30 cellular contexts compared by ENCODE assay signal in the genomic region with DNA sequence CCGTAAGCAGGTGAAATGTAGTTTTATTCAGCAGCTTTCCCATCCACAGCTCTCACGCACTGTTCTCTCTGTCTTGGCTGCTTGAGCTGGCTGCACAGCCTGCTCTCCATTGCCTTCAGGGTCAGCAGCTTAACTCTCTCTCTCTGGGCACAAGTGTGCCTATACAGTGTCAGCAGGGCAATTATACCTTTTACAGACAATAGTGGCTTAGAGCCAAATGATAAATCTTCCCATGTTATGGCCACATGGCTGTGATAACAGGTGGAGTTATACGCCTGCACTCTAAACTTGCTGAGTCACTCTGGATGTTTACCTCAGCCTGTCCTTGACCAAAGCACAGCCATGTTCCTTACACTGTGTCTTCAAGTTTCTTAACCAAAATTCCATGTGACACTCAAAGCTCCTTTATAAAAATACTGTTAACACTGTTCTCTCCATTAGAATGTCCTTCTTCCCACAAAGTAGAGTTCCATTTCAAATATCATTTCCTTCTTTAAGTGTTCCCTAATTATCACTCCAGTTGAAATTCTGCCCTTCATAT. TPM values are rescaled to one million over a fixed set of nuclear protein-coding genes. Genes with fewer than 3 reads are reported as not detected.
"Had no signal": no experiment of that assay in that cellular context is flagged by ENCODE, and none has a peak within 500 bp of the region (broad histone marks: within the 10 kb centered on the region; RNA-seq: fewer than 3 reads in every experiment).

No MANE protein-coding gene starts in this region.

- DNase-seq: activated CD4-positive, alpha-beta memory T cell treated with anti-CD3 and anti-CD28 coated beads for 36 hours; activated CD4-positive, alpha-beta T cell treated with anti-CD3 and anti-CD28 coated beads, Interleukin-2, amount 10 ng/mL, durations not matched to agents 24 days and 14 days; activated CD4-positive, CD25-positive, alpha-beta regulatory T cell treated with anti-CD3 and anti-CD28 coated beads, Interleukin-2, amount 50 U/mL, for 72 hours; activated CD8-positive, alpha-beta memory T cell treated with anti-CD3 and anti-CD28 coated beads, Interleukin-2, amount 50 U/mL, for 4 hours; activated effector memory CD4-positive, alpha-beta T cell treated with anti-CD3 and anti-CD28 coated beads, Interleukin-2, amount 50 U/mL, for 16 hours; activated naive CD4-positive, alpha-beta T cell treated with anti-CD3 and anti-CD28 coated beads for 36 hours; activated naive CD8-positive, alpha-beta T cell treated with anti-CD3 and anti-CD28 coated beads for 36 hours; activated T-cell treated with anti-CD3 and anti-CD28 coated beads, Interleukin-2, amount 50 U/mL, for 1 hour; adrenal gland; central memory CD4-positive, alpha-beta T cell; esophagus squamous epithelium; foreskin melanocyte; heart right ventricle; kidney glomerular epithelial cell; left ventricle myocardium inferior; ovary; stimulated activated CD4-positive, alpha-beta T cell treated with anti-CD3 and anti-CD28 coated beads, Interleukin-4, amount 100 ng/mL, for 24 hours; T-helper 2 cell; trophoblast cell had no signal

- ATAC-seq: heart right ventricle; sciatic nerve; stimulated activated effector memory CD8-positive, alpha-beta T cell treated with anti-CD3 and anti-CD28 coated beads, Interleukin-12 subunit alpha, Interleukin-12 subunit beta, amount 100 ng/mL, for 72 hours had no signal

- H3K9me3 ChIP-seq: adrenal gland, breast epithelium, esophagus squamous epithelium, heart right ventricle, left ventricle myocardium inferior, neutrophil, ovary, thoracic aorta had no signal

- H3K4me1 ChIP-seq: adrenal gland, breast epithelium, esophagus squamous epithelium, heart right ventricle had no signal

- H3K27me3 ChIP-seq: adrenal gland, breast epithelium, esophagus squamous epithelium, heart right ventricle, neutrophil, ovary had no signal

- H3K36me3 ChIP-seq: adrenal gland, breast epithelium, esophagus squamous epithelium, heart right ventricle, left ventricle myocardium inferior, neutrophil, ovary, thoracic aorta had no signal

- H3K27ac ChIP-seq: adrenal gland, breast epithelium, epithelial cell of prostate, esophagus squamous epithelium, heart right ventricle, left ventricle myocardium inferior, neutrophil, ovary, skin epidermis, thoracic aorta had no signal

- H3K4me3 ChIP-seq: adrenal gland, breast epithelium, esophagus squamous epithelium, heart right ventricle, left ventricle myocardium inferior, lung, ovary, skin epidermis, thoracic aorta had no signal

RNA-seq across cellular contexts. Expression of gene RNF133, which starts 6.1 kb away (rescaled TPM):
- total RNA-seq: activated CD4-positive, alpha-beta memory T cell treated with anti-CD3 and anti-CD28 coated beads for 36 hours; activated CD4-positive, alpha-beta T cell treated with anti-CD3 and anti-CD28 coated beads, Interleukin-2, amount 10 ng/mL, durations not matched to agents 24 days and 14 days; activated CD8-positive, alpha-beta memory T cell treated with anti-CD3 and anti-CD28 coated beads for 36 hours; activated naive CD4-positive, alpha-beta T cell treated with anti-CD3 and anti-CD28 coated beads for 36 hours; activated naive CD8-positive, alpha-beta T cell treated with anti-CD3 and anti-CD28 coated beads for 36 hours; activated T-helper 1 cell treated with anti-CD3 and anti-CD28 coated beads, Interleukin-12 subunit alpha, Interleukin-12 subunit beta, Interleukin-2, Interleukin-4 antibody, amounts not matched to agents 30 ng/mL and 10 ng/mL and 1 ng/mL, durations not matched to agents 14 hours and 24 hours and 36 hours; progenitor cell of endocrine pancreas had no signal
- polyA plus RNA-seq: heart right ventricle had no signal

RNA-seq across cellular contexts. Expression of gene RNF148, which starts 9.9 kb away (rescaled TPM):
- total RNA-seq: activated CD4-positive, alpha-beta memory T cell treated with anti-CD3 and anti-CD28 coated beads for 36 hours; activated CD4-positive, alpha-beta T cell treated with anti-CD3 and anti-CD28 coated beads, Interleukin-2, amount 10 ng/mL, durations not matched to agents 24 days and 14 days; activated CD8-positive, alpha-beta memory T cell treated with anti-CD3 and anti-CD28 coated beads for 36 hours; activated naive CD4-positive, alpha-beta T cell treated with anti-CD3 and anti-CD28 coated beads for 36 hours; activated naive CD8-positive, alpha-beta T cell treated with anti-CD3 and anti-CD28 coated beads for 36 hours; activated T-helper 1 cell treated with anti-CD3 and anti-CD28 coated beads, Interleukin-12 subunit alpha, Interleukin-12 subunit beta, Interleukin-2, Interleukin-4 antibody, amounts not matched to agents 30 ng/mL and 10 ng/mL and 1 ng/mL, durations not matched to agents 14 hours and 24 hours and 36 hours; left ventricle myocardium inferior had no signal
